Comparison of ENCODE assay signal across 2 cellular contexts in the genomic region with DNA sequence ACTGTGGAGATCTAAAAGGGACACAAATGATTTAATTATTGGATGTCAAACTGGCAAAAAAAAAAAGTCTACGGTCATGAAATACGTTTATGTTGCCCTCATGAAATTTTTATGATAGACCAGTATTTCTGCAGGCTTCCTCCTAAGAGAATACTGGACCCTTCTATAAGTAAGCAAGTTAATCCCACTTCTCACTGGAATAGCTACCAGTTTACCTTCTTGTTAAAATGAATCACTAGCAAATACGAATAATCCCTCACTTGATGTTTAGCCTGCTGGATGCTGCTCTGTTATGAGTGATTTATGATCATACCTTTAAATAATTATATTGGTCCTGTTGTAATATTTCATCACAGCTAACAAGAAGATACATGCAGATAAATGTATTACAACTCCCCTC.
TF ChIP-seq lines count a peak whose summit lies in the region.

No MANE protein-coding gene starts in this region.

TF ChIP-seq in GM23338, 12 proteins besides CTCF, POLR2A, EP300 and RAD21 (continues in another document):
- TF ChIP-seq, protein P1, sequence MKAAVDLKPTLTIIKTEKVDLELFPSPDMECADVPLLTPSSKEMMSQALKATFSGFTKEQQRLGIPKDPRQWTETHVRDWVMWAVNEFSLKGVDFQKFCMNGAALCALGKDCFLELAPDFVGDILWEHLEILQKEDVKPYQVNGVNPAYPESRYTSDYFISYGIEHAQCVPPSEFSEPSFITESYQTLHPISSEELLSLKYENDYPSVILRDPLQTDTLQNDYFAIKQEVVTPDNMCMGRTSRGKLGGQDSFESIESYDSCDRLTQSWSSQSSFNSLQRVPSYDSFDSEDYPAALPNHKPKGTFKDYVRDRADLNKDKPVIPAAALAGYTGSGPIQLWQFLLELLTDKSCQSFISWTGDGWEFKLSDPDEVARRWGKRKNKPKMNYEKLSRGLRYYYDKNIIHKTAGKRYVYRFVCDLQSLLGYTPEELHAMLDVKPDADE (IDR thresholded peaks at IDR 0.05): no peak
- TF ChIP-seq, protein P2, sequence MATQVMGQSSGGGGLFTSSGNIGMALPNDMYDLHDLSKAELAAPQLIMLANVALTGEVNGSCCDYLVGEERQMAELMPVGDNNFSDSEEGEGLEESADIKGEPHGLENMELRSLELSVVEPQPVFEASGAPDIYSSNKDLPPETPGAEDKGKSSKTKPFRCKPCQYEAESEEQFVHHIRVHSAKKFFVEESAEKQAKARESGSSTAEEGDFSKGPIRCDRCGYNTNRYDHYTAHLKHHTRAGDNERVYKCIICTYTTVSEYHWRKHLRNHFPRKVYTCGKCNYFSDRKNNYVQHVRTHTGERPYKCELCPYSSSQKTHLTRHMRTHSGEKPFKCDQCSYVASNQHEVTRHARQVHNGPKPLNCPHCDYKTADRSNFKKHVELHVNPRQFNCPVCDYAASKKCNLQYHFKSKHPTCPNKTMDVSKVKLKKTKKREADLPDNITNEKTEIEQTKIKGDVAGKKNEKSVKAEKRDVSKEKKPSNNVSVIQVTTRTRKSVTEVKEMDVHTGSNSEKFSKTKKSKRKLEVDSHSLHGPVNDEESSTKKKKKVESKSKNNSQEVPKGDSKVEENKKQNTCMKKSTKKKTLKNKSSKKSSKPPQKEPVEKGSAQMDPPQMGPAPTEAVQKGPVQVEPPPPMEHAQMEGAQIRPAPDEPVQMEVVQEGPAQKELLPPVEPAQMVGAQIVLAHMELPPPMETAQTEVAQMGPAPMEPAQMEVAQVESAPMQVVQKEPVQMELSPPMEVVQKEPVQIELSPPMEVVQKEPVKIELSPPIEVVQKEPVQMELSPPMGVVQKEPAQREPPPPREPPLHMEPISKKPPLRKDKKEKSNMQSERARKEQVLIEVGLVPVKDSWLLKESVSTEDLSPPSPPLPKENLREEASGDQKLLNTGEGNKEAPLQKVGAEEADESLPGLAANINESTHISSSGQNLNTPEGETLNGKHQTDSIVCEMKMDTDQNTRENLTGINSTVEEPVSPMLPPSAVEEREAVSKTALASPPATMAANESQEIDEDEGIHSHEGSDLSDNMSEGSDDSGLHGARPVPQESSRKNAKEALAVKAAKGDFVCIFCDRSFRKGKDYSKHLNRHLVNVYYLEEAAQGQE (IDR thresholded peaks at IDR 0.05; ENCODE audit: unreplicated experiment): no peak
- no peak for TF ChIP-seq NANOG (IDR thresholded peaks at IDR 0.05; ENCODE audit: borderline replicate concordance)
- TF ChIP-seq JUNB (IDR thresholded peaks at IDR 0.05; ENCODE audit: unreplicated experiment): no peak
- TF ChIP-seq ZNF114 (CRISPR knock-in tag; IDR thresholded peaks at IDR 0.05): no peak
- TF ChIP-seq CREB1 (CRISPR knock-in tag; IDR thresholded peaks at IDR 0.05; ENCODE audit: low read depth): no peak
- no peak for TF ChIP-seq ZNF331 (CRISPR knock-in tag; IDR thresholded peaks at IDR 0.05; ENCODE audit: low read depth)
- TF ChIP-seq, protein P3, sequence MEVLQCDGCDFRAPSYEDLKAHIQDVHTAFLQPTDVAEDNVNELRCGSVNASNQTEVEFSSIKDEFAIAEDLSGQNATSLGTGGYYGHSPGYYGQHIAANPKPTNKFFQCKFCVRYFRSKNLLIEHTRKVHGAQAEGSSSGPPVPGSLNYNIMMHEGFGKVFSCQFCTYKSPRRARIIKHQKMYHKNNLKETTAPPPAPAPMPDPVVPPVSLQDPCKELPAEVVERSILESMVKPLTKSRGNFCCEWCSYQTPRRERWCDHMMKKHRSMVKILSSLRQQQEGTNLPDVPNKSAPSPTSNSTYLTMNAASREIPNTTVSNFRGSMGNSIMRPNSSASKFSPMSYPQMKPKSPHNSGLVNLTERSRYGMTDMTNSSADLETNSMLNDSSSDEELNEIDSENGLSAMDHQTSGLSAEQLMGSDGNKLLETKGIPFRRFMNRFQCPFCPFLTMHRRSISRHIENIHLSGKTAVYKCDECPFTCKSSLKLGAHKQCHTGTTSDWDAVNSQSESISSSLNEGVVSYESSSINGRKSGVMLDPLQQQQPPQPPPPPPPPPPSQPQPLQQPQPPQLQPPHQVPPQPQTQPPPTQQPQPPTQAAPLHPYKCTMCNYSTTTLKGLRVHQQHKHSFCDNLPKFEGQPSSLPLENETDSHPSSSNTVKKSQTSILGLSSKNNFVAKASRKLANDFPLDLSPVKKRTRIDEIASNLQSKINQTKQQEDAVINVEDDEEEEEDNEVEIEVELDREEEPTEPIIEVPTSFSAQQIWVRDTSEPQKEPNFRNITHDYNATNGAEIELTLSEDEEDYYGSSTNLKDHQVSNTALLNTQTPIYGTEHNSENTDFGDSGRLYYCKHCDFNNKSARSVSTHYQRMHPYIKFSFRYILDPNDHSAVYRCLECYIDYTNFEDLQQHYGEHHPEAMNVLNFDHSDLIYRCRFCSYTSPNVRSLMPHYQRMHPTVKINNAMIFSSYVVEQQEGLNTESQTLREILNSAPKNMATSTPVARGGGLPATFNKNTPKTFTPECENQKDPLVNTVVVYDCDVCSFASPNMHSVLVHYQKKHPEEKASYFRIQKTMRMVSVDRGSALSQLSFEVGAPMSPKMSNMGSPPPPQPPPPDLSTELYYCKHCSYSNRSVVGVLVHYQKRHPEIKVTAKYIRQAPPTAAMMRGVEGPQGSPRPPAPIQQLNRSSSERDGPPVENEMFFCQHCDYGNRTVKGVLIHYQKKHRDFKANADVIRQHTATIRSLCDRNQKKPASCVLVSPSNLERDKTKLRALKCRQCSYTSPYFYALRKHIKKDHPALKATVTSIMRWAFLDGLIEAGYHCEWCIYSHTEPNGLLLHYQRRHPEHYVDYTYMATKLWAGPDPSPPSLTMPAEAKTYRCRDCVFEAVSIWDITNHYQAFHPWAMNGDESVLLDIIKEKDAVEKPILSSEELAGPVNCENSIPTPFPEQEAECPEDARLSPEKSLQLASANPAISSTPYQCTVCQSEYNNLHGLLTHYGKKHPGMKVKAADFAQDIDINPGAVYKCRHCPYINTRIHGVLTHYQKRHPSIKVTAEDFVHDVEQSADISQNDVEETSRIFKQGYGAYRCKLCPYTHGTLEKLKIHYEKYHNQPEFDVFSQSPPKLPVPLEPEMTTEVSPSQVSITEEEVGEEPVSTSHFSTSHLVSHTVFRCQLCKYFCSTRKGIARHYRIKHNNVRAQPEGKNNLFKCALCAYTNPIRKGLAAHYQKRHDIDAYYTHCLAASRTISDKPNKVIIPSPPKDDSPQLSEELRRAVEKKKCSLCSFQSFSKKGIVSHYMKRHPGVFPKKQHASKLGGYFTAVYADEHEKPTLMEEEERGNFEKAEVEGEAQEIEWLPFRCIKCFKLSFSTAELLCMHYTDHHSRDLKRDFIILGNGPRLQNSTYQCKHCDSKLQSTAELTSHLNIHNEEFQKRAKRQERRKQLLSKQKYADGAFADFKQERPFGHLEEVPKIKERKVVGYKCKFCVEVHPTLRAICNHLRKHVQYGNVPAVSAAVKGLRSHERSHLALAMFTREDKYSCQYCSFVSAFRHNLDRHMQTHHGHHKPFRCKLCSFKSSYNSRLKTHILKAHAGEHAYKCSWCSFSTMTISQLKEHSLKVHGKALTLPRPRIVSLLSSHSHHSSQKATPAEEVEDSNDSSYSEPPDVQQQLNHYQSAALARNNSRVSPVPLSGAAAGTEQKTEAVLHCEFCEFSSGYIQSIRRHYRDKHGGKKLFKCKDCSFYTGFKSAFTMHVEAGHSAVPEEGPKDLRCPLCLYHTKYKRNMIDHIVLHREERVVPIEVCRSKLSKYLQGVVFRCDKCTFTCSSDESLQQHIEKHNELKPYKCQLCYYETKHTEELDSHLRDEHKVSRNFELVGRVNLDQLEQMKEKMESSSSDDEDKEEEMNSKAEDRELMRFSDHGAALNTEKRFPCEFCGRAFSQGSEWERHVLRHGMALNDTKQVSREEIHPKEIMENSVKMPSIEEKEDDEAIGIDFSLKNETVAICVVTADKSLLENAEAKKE (CRISPR knock-in tag; IDR thresholded peaks at IDR 0.05): no peak
- TF ChIP-seq EZH2phosphoT487 (IDR thresholded peaks at IDR 0.05; ENCODE audit: unreplicated experiment): no peak
- no peak for TF ChIP-seq EZH2 (IDR thresholded peaks at IDR 0.05; ENCODE audit: low read depth, unreplicated experiment)

TF ChIP-seq in H1, 55 proteins besides CTCF, POLR2A, EP300 and RAD21 (continued from another document):
- TF ChIP-seq CTBP2 (IDR thresholded peaks at IDR 0.05; ENCODE audit: borderline replicate concordance, insufficient read depth, insufficient read length, low read length): no peak
- no peak for TF ChIP-seq TBP (IDR thresholded peaks at IDR 0.05; ENCODE audit: low read depth, low read length)
- TF ChIP-seq SIRT6 (IDR thresholded peaks at IDR 0.05; ENCODE audit: low read length): no peak
- no peak for TF ChIP-seq KDM1A (IDR thresholded peaks at IDR 0.05; ENCODE audit: borderline replicate concordance, low read length)
- TF ChIP-seq POLR2AphosphoS5 (IDR thresholded peaks at IDR 0.05; ENCODE audit: low read depth, low read length): peak; percentile 65; the same call in 1 of the 2 replicates
- no peak for TF ChIP-seq SIN3A (conservative IDR thresholded peaks at IDR 0.05 in 1 of 2, IDR thresholded peaks at IDR 0.05 in 1 of 2; ENCODE audit: low read depth in 1 of 2, low read length in 2 of 2)
TF ChIP-seq in H1: peak in this region for 1.
